8 cellular contexts compared by ENCODE assay signal in the genomic region with DNA sequence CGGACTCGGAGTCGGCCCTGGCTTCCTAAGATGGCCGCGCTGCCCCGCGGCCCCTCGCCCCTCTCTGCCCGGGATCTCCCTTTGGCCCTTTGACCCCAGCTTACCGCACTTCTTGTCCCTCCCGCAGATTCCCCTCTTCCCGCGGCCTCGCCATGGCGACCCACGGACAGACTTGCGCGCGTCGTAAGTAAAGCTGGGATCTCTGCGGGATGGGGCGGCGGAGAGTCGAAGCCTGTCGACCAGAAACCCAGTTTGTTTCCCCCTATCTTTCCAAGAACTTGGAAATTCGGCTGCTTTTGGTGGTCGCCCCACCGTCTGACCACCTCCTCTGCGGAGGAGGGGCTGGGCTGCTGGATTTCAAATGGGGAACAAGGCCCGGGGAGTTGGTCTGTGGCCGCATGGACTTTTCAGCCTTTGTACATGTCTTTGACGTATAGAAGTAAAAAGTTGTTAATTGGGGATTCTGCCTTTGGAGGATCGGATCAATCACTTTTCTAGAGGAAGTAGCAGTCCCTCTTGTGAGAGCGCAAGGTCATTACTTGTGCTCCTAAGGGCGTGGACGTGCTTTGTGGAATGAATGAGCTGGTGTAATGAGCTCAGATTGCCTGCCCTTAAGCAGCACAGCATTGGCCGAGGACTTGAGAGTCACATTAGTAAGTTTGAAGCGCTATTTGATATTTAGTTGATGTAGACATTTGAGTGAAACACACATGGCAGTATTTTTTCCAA. TPM values are rescaled to one million over a fixed set of nuclear protein-coding genes. Genes with fewer than 3 reads are reported as not detected.
DNase-seq lines count a peak whose midpoint lies in the region; ATAC-seq and TF ChIP-seq lines count a peak whose summit lies in the region.

No MANE protein-coding gene starts in this region.

- peak overlapping the region; percentile 89 for H3K4me3 ChIP-seq in NT2/D1 (ENCODE audit: insufficient read length, low read depth)
- peak overlapping the region; percentile 95 for H3K4me3 ChIP-seq in iPS-20b (ENCODE audit: low read length)
- H3K4me3 ChIP-seq in spleen, result peak overlapping the region; percentile 93 to 99 (median 96)

- WGBS in spleen, 5 donors, result 0 to 1% (median 1%) methylated on average over 31 to 38 of the region's 38 CpGs

- intact Hi-C loops in left cardiac atrium (cut with DNase I), result no loop called here
- intact Hi-C loops in Right ventricle myocardium inferior (cut with DNase I), result loop anchor here (2.0 kb wide), 2 partner anchors 14 to 100 kb away; partner anchors contain the start of gene SAMD8
- intact Hi-C loops in spleen (cut with DNase I; ENCODE audit: low total_unique reads), result no loop called here

- DNase-seq in left cardiac atrium (no peak), Right ventricle myocardium inferior (ENCODE audit: missing footprints) (no peak), NT2/D1 (ENCODE audit: low read depth, low spot score) (no peak), amniotic stem cell (lab: John Stamatoyannopoulos, UW) (peak; percentile 49), spleen (no peak), T1000 (lab: John Stamatoyannopoulos, UW) (no peak)

- H3K27me3 ChIP-seq in NT2/D1 (ENCODE audit: insufficient read depth, insufficient read length), result no peaks in the 10 kb centered on the region
- no peaks in the 10 kb centered on the region for H3K27me3 ChIP-seq in iPS-20b (ENCODE audit: insufficient read depth, low read length)
- no peaks in the 10 kb centered on the region for H3K27me3 ChIP-seq in spleen (replicated peaks in 1 of 7)

- H3K9me3 ChIP-seq in NT2/D1 (ENCODE audit: insufficient read depth, low read length) (no peaks in the 10 kb centered on the region), iPS-20b (ENCODE audit: insufficient read depth, low read depth, low read length) (no peaks in the 10 kb centered on the region), spleen (no peaks in the 10 kb centered on the region)

- TF ChIP-seq POLR2A in spleen (IDR thresholded peaks at IDR 0.05), result no peak

- H3K36me3 ChIP-seq in NT2/D1 (ENCODE audit: insufficient read depth, insufficient read length, low read length) (peaks cover 41% of the 10 kb centered on the region), iPS-20b (ENCODE audit: insufficient read depth, low read depth, low read length) (peaks cover 44% of the 10 kb centered on the region), spleen (peaks cover 0 to 42% (median 37%) of the 10 kb centered on the region in 6 donors)

- H3K4me1 ChIP-seq in NT2/D1 (ENCODE audit: insufficient read depth, insufficient read length), result no peaks in the 10 kb centered on the region
- H3K4me1 ChIP-seq in iPS-20b (ENCODE audit: insufficient read depth, low read length), result peaks cover 8% of the 10 kb centered on the region
- peaks cover 21 to 62% (median 43%) of the 10 kb centered on the region in 6 donors for H3K4me1 ChIP-seq in spleen

- peak; percentile 43 to 58 for ATAC-seq in left cardiac atrium
- ATAC-seq in Right ventricle myocardium inferior, result no peak
- ATAC-seq in HG02973 (IDR thresholded peaks at IDR 0.05; ENCODE audit: unreplicated experiment), result no peak

- H3K27ac ChIP-seq in iPS-20b (ENCODE audit: low read length) (no peak overlapping the region), spleen (peak overlapping the region; percentile 95 to 100 (median 98))

- no peak for TF ChIP-seq CTCF in spleen (IDR thresholded peaks at IDR 0.05 in 8 of 11, conservative IDR thresholded peaks at IDR 0.05 in 3 of 11)

- H3K9ac ChIP-seq in NT2/D1 (ENCODE audit: insufficient read length, low read depth) (peak overlapping the region; percentile 95), iPS-20b (ENCODE audit: low read depth, low read length) (peak overlapping the region; percentile 95)

RNA-seq across cellular contexts. Expression of gene VDAC2, which starts 0.6 kb away (rescaled TPM):
- total RNA-seq in left cardiac atrium (100 to 1,000 TPM; 313 to 428 TPM), Right ventricle myocardium inferior (470 TPM), spleen (100 to 1,000 TPM in 3 of 7 donors, 10 to 100 TPM in 4; 67.8 to 108 (median 94.4) TPM)
- polyA plus RNA-seq in spleen, result 10 to 100 TPM; 62.0 to 81.9 (median 78.7) TPM

RNA-seq across cellular contexts. Expression of gene COMTD1, which starts 24.6 kb away (rescaled TPM):
- 10 to 100 TPM; 22.7 to 28.2 TPM for total RNA-seq in left cardiac atrium
- total RNA-seq in Right ventricle myocardium inferior, result 32.3 TPM
- 10 to 100 TPM; 14.2 to 26.3 (median 18.0) TPM for total RNA-seq in spleen
- polyA plus RNA-seq in spleen, result 10 to 100 TPM; 32.9 to 57.4 (median 36.0) TPM

Comparison
In these comparisons a context has a peak if more than half of its experiments do, and no peak if none do; other contexts are left out.
1. ATAC-seq: peak in left cardiac atrium (2 of 2); none in Right ventricle myocardium inferior (single experiment) and HG02973 (single experiment).
2. Peak in every context shown above with its lines, with median percentiles within 50 percentile points of each other: H3K4me3 ChIP-seq.